In genomic region chr11:29352273-29352672, GRCh38 we compare ENCODE assay signal across 1 cellular context.
TF ChIP-seq lines count a peak whose summit lies in the region.

No MANE protein-coding gene starts in this region.

TF ChIP-seq in WTC11, 78 proteins besides CTCF, POLR2A, EP300 and RAD21 (continued from another document):
- TF ChIP-seq ARID4B (CRISPR knock-in tag; IDR thresholded peaks at IDR 0.05; ENCODE audit: borderline replicate concordance) (no peak), FOXP4 (CRISPR knock-in tag; IDR thresholded peaks at IDR 0.05) (no peak), ZNF671 (CRISPR knock-in tag; IDR thresholded peaks at IDR 0.05) (no peak), IRF2 (CRISPR knock-in tag; IDR thresholded peaks at IDR 0.05; ENCODE audit: borderline replicate concordance, low read depth) (no peak)
